24 cellular contexts compared by ENCODE assay signal in the genomic region with DNA sequence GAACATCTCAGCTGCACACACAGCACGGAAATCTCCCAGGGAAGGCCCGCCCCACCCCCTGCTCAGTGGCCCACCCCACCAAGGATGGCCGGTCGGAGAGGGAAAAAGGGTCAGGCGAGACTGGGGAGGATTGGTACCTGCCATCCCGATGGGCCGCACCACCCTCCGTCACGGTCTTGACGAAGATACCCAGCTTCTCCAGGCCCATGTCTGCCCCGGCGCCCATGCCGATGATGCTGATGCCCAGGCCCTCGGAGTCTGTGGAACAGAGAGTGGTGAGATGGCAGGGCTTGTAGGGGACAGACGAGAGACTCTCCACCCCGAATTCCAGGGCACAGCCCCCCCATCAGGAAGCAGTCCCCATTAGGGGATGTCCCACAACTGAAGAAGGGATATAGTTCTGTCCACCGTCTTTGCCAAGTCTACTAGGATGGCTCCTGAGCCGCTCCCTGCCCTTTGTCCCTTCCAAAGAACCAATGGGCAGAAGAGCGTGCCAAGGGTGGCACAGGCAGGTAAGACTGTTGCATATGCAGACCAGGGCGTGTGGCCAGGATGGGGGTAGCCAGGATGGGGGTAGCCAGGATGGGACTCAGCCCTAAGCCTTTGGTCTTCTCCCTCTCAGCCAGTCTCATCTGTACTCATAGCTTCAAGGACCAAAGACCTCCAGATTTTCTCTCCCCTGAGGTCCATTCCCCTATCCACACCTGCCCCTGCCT. TPM values are rescaled to one million over a fixed set of nuclear protein-coding genes. Genes with fewer than 3 reads are reported as not detected.
A peak's percentile ranks its signal among the peaks of the same experiment; 100 is the strongest.
DNase-seq lines count a peak whose midpoint lies in the region; ATAC-seq, FAIRE-seq and TF ChIP-seq lines count a peak whose summit lies in the region.
"Had no signal": no experiment of that assay in that cellular context is flagged by ENCODE, and none has a peak within 500 bp of the region (broad histone marks: within the 10 kb centered on the region; RNA-seq: fewer than 3 reads in every experiment).

No MANE protein-coding gene starts in this region.

- intact Hi-C loops in CD4-positive, alpha-beta memory T cell (cut with micrococcal nuclease), result no loop called here
- intact Hi-C loops in kidney (cut with DNase I), result no loop called here

- CTCF ChIA-PET in CD4-positive, alpha-beta memory T cell (lab: Charles Lee; ENCODE audit: partially characterized antibody), result interaction anchor here (0.6 to 5.6 kb wide), 6 partner anchors 8 to 360 kb away, joined by 3 to 118 read pairs (median 4); no protein-coding TSS in a partner anchor
- CTCF ChIA-PET in activated CD8-positive, alpha-beta T cell treated with anti-CD3 and anti-CD28 coated beads, Interleukin-2, amount 10 ng/mL, durations not matched to agents 7 days and 5 days (lab: Charles Lee), result interaction anchor here (1.2 to 9.7 kb wide), 6 partner anchors 9 to 26 kb away, joined by 3 to 118 read pairs (median 6); no protein-coding TSS in a partner anchor

- H3K4me3 Mint-ChIP-seq in CD4-positive, alpha-beta memory T cell, result peak overlapping the region in 4 of 8 donors; percentile 52 to 99 (median 70)
- no peak overlapping the region for H3K4me3 Mint-ChIP-seq in activated CD8-positive, alpha-beta T cell treated with anti-CD3 and anti-CD28 coated beads, Interleukin-2, amount 10 ng/mL, durations not matched to agents 7 days and 5 days
- H3K4me3 Mint-ChIP-seq: dendritic cell treated with granulocyte-macrophage colony-stimulating factor and Interleukin-4, amounts not matched to agents 40 ng/mL and 50 ng/mL, for 4 days had no signal

- DNase-seq in CD4-positive, alpha-beta memory T cell, result no peak
- no peak for DNase-seq in activated CD8-positive, alpha-beta T cell treated with anti-CD3 and anti-CD28 coated beads, Interleukin-2, amount 10 ng/mL, durations not matched to agents 7 days and 5 days
- DNase-seq in kidney (peak; percentile 78), nucleus accumbens (lab: John Stamatoyannopoulos, UW) (no peak)
- DNase-seq: HCEC 1CT; Kasumi-1; left ventricle myocardium superior; NCI-H1048; NCI-H1930; NCI-H446; stimulated activated CD4-positive, alpha-beta T cell treated with anti-CD3 and anti-CD28 coated beads, Interleukin-12 subunit alpha, Interleukin-12 subunit beta, amount 100 ng/mL, for 4 hours; upper lobe of right lung had no signal

- H3K27me3 Mint-ChIP-seq in CD4-positive, alpha-beta memory T cell, result no peaks in the 10 kb centered on the region
- H3K27me3 Mint-ChIP-seq in activated CD8-positive, alpha-beta T cell treated with anti-CD3 and anti-CD28 coated beads, Interleukin-2, amount 10 ng/mL, durations not matched to agents 7 days and 5 days (ENCODE audit: low read depth), result no peaks in the 10 kb centered on the region
- H3K27me3 Mint-ChIP-seq: dendritic cell treated with granulocyte-macrophage colony-stimulating factor and Interleukin-4, amounts not matched to agents 40 ng/mL and 50 ng/mL, for 4 days had no signal

- no peak overlapping the region for H3K27ac ChIP-seq in BLaER1 treated with 17β-estradiol and CSF1 and Interleukin-3, amounts not matched to agents 10 nM and 100 nM
- no peak overlapping the region for H3K27ac ChIP-seq in CD4-positive, alpha-beta memory T cell (ENCODE audit: low read depth, low read length)
- no peak overlapping the region for H3K27ac ChIP-seq in kidney (ENCODE audit: low read depth in 2 of 2, low read length in 2 of 2)
- H3K27ac ChIP-seq: right atrium auricular region, SK-N-MC, upper lobe of right lung had no signal

- H3K9ac ChIP-seq in BLaER1 treated with 17β-estradiol and CSF1 and Interleukin-3, amounts not matched to agents 10 nM and 100 nM, result peak overlapping the region in 1 of 11 experiments; percentile 98; a peak in 2 of 22 replicates
- no peak overlapping the region for H3K9ac ChIP-seq in kidney (ENCODE audit: low read length in 2 of 2)

- peak overlapping the region in 8 of 11 experiments; percentile 94 to 100 (median 99); a peak in 13 of 22 replicates for H3K4me2 ChIP-seq in BLaER1 treated with 17β-estradiol and CSF1 and Interleukin-3, amounts not matched to agents 10 nM and 100 nM

- H3K27me3 ChIP-seq in BLaER1 treated with 17β-estradiol and CSF1 and Interleukin-3, amounts not matched to agents 10 nM and 100 nM, result no peaks in the 10 kb centered on the region
- no peaks in the 10 kb centered on the region for H3K27me3 ChIP-seq in CD4-positive, alpha-beta memory T cell (ENCODE audit: insufficient read depth, low read length)
- H3K27me3 ChIP-seq: heart left ventricle, right atrium auricular region, upper lobe of right lung had no signal

- peaks cover 71 to 87% (median 81%) of the 10 kb centered on the region in 10 experiments for H3K4me1 ChIP-seq in BLaER1 treated with 17β-estradiol and CSF1 and Interleukin-3, amounts not matched to agents 10 nM and 100 nM
- peaks cover 94% of the 10 kb centered on the region for H3K4me1 ChIP-seq in CD4-positive, alpha-beta memory T cell (ENCODE audit: insufficient read depth, low read length)
- peaks cover 28 to 52% of the 10 kb centered on the region in 2 donors for H3K4me1 ChIP-seq in kidney (ENCODE audit: control insufficient read depth in 1 of 2, insufficient read depth in 1 of 2, low read depth in 1 of 2, low read length in 2 of 2)

- TF ChIP-seq CTCF in kidney (IDR thresholded peaks at IDR 0.05; ENCODE audit: borderline replicate concordance, extremely low read depth, insufficient read depth), result no peak

- peaks cover 67 to 94% (median 89%) of the 10 kb centered on the region in 11 experiments for H3K36me3 ChIP-seq in BLaER1 treated with 17β-estradiol and CSF1 and Interleukin-3, amounts not matched to agents 10 nM and 100 nM
- peaks cover 50% of the 10 kb centered on the region for H3K36me3 ChIP-seq in CD4-positive, alpha-beta memory T cell (ENCODE audit: insufficient read depth, low read length)
- peaks cover 25 to 49% of the 10 kb centered on the region in 2 donors for H3K36me3 ChIP-seq in kidney (ENCODE audit: control insufficient read depth in 1 of 2, insufficient read depth in 2 of 2, low read length in 2 of 2)

- FAIRE-seq in kidney (lab: Jason Lieb, UNC), result no peak
- FAIRE-seq: endothelial cell of umbilical vein, RCC 7860 had no signal

- peak overlapping the region; percentile 55 to 93 (median 86) for H3K27ac Mint-ChIP-seq in CD4-positive, alpha-beta memory T cell
- H3K27ac Mint-ChIP-seq in activated CD8-positive, alpha-beta T cell treated with anti-CD3 and anti-CD28 coated beads, Interleukin-2, amount 10 ng/mL, durations not matched to agents 7 days and 5 days, result peak overlapping the region; percentile 90

- H3K4me3 ChIP-seq in BLaER1 treated with 17β-estradiol and CSF1 and Interleukin-3, amounts not matched to agents 10 nM and 100 nM, result peak overlapping the region in 1 of 10 experiments; percentile 99; a peak in 1 of 20 replicates
- H3K4me3 ChIP-seq in CD4-positive, alpha-beta memory T cell (ENCODE audit: low read length in 2 of 2), result no peak overlapping the region
- H3K4me3 ChIP-seq in kidney (ENCODE audit: low read length in 2 of 2), result no peak overlapping the region
- H3K4me3 ChIP-seq: heart left ventricle, right atrium auricular region, SK-N-MC, upper lobe of right lung had no signal

- no peak for ATAC-seq in activated CD8-positive, alpha-beta T cell treated with anti-CD3 and anti-CD28 coated beads, Interleukin-2, amount 10 ng/mL, durations not matched to agents 7 days and 5 days
- ATAC-seq in GM18519 (IDR thresholded peaks at IDR 0.05; ENCODE audit: low FRiP score, unreplicated experiment), result no peak
- ATAC-seq in HG03439 (IDR thresholded peaks at IDR 0.05; ENCODE audit: unreplicated experiment), result no peak
- ATAC-seq: heart left ventricle, left ventricle myocardium superior, upper lobe of right lung had no signal

- H3K4me1 Mint-ChIP-seq in CD4-positive, alpha-beta memory T cell, result peaks cover 62 to 98% (median 82%) of the 10 kb centered on the region in 4 donors
- peaks cover 85% of the 10 kb centered on the region for H3K4me1 Mint-ChIP-seq in activated CD8-positive, alpha-beta T cell treated with anti-CD3 and anti-CD28 coated beads, Interleukin-2, amount 10 ng/mL, durations not matched to agents 7 days and 5 days (ENCODE audit: low read depth)

- H3K36me3 Mint-ChIP-seq in CD4-positive, alpha-beta memory T cell, result peaks cover 47 to 81% of the 10 kb centered on the region in 2 donors
- H3K36me3 Mint-ChIP-seq in activated CD8-positive, alpha-beta T cell treated with anti-CD3 and anti-CD28 coated beads, Interleukin-2, amount 10 ng/mL, durations not matched to agents 7 days and 5 days (ENCODE audit: low read depth), result peaks cover 92% of the 10 kb centered on the region

- peaks cover 94 to 100% (median 97%) of the 10 kb centered on the region in 11 experiments for H4K20me1 ChIP-seq in BLaER1 treated with 17β-estradiol and CSF1 and Interleukin-3, amounts not matched to agents 10 nM and 100 nM

- H3K9me3 ChIP-seq in BLaER1 treated with 17β-estradiol and CSF1 and Interleukin-3, amounts not matched to agents 10 nM and 100 nM (replicated peaks in 1 of 11), result no peaks in the 10 kb centered on the region
- H3K9me3 ChIP-seq in CD4-positive, alpha-beta memory T cell (ENCODE audit: control insufficient read depth in 1 of 2, low read length in 2 of 2), result no peaks in the 10 kb centered on the region
- no peaks in the 10 kb centered on the region for H3K9me3 ChIP-seq in kidney (ENCODE audit: control insufficient read depth in 1 of 2, low read length in 2 of 2)
- H3K9me3 ChIP-seq: heart left ventricle, right atrium auricular region, upper lobe of right lung had no signal

- H3K9me3 Mint-ChIP-seq in CD4-positive, alpha-beta memory T cell, result peaks cover 0 to 4% (median 0%) of the 10 kb centered on the region in 8 donors
- no peaks in the 10 kb centered on the region for H3K9me3 Mint-ChIP-seq in activated CD8-positive, alpha-beta T cell treated with anti-CD3 and anti-CD28 coated beads, Interleukin-2, amount 10 ng/mL, durations not matched to agents 7 days and 5 days (ENCODE audit: insufficient read depth)

- POLR2A ChIA-PET in CD4-positive, alpha-beta memory T cell (lab: Charles Lee; ENCODE audit: partially characterized antibody), result interaction anchor here (1.1 to 1.7 kb wide), 3 partner anchors 8 to 18 kb away, joined by 5 to 6 read pairs (median 6); no protein-coding TSS in a partner anchor
- POLR2A ChIA-PET in activated CD8-positive, alpha-beta T cell treated with anti-CD3 and anti-CD28 coated beads, Interleukin-2, amount 10 ng/mL, durations not matched to agents 7 days and 5 days (lab: Charles Lee), result interaction anchor here (0.9 kb wide), 1 partner anchor 8 kb away, joined by 3 read pairs; no protein-coding TSS in a partner anchor

RNA-seq across cellular contexts. Expression of a gene that starts 6.9 kb away (rescaled TPM):
- 10 to 100 TPM; 97.5 to 99.7 TPM for total RNA-seq in CD4-positive, alpha-beta memory T cell
- 1 to 10 TPM in 1 of 2 donors, under 1 TPM in 1; 0.48 to 2.2 TPM for polyA plus RNA-seq in CD4-positive, alpha-beta memory T cell
- 100 to 1,000 TPM; 113 to 115 TPM for total RNA-seq in activated CD8-positive, alpha-beta T cell treated with anti-CD3 and anti-CD28 coated beads, Interleukin-2, amount 10 ng/mL, durations not matched to agents 7 days and 5 days
- 64.4 TPM for total RNA-seq in kidney
- 17.1 TPM for polyA plus RNA-seq in kidney (ENCODE audit: insufficient read depth, low read depth, low replicate concordance)

RNA-seq across cellular contexts. Expression of a gene that starts 13.7 kb away (rescaled TPM):
- 1 to 10 TPM; 1.2 to 1.3 TPM for total RNA-seq in CD4-positive, alpha-beta memory T cell
- under 1 TPM; 0.16 to 0.19 TPM for polyA plus RNA-seq in CD4-positive, alpha-beta memory T cell
- total RNA-seq in activated CD8-positive, alpha-beta T cell treated with anti-CD3 and anti-CD28 coated beads, Interleukin-2, amount 10 ng/mL, durations not matched to agents 7 days and 5 days, result under 1 TPM; 0.50 to 0.55 TPM
- total RNA-seq in kidney, result 5.0 TPM
- polyA plus RNA-seq in kidney (ENCODE audit: insufficient read depth, low read depth, low replicate concordance), result 3.7 TPM
- total RNA-seq: HT1080 had no signal

RNA-seq across cellular contexts. Expression of a gene that starts 22.2 kb away (rescaled TPM):
- not detected for total RNA-seq in CD4-positive, alpha-beta memory T cell
- polyA plus RNA-seq in CD4-positive, alpha-beta memory T cell, result not detected
- not detected for total RNA-seq in activated CD8-positive, alpha-beta T cell treated with anti-CD3 and anti-CD28 coated beads, Interleukin-2, amount 10 ng/mL, durations not matched to agents 7 days and 5 days
- total RNA-seq in kidney, result 4.2 TPM
- polyA plus RNA-seq in kidney (ENCODE audit: insufficient read depth, low read depth, low replicate concordance), result 5.5 TPM
- total RNA-seq: bronchial epithelial cell, endothelial cell of umbilical vein, HT1080, mononuclear cell had no signal
- polyA plus RNA-seq: endothelial cell of umbilical vein had no signal

RNA-seq across cellular contexts. Expression of a gene that starts 48.5 kb away (rescaled TPM):
- 10 to 100 TPM; 39.1 to 40.6 TPM for total RNA-seq in CD4-positive, alpha-beta memory T cell
- 10 to 100 TPM; 34.5 to 36.5 TPM for polyA plus RNA-seq in CD4-positive, alpha-beta memory T cell
- 10 to 100 TPM; 18.1 to 21.2 TPM for total RNA-seq in activated CD8-positive, alpha-beta T cell treated with anti-CD3 and anti-CD28 coated beads, Interleukin-2, amount 10 ng/mL, durations not matched to agents 7 days and 5 days
- 41.9 TPM for total RNA-seq in kidney
- 121 TPM for polyA plus RNA-seq in kidney (ENCODE audit: insufficient read depth, low read depth, low replicate concordance)

RNA-seq across cellular contexts. Expression of a gene that starts 57.8 kb away (rescaled TPM):
- total RNA-seq in CD4-positive, alpha-beta memory T cell, result 1 to 10 TPM; 1.0 to 1.6 TPM
- not detected for polyA plus RNA-seq in CD4-positive, alpha-beta memory T cell
- total RNA-seq in activated CD8-positive, alpha-beta T cell treated with anti-CD3 and anti-CD28 coated beads, Interleukin-2, amount 10 ng/mL, durations not matched to agents 7 days and 5 days, result under 1 TPM; 0.18 to 0.26 TPM
- 142 TPM for total RNA-seq in kidney
- 9.2 TPM for polyA plus RNA-seq in kidney (ENCODE audit: insufficient read depth, low read depth, low replicate concordance)
